ENCODE assay signal across 8 cellular contexts in genomic region chr1:203325004-203325417, GRCh38. TPM values are rescaled to one million over a fixed set of nuclear protein-coding genes. Genes with fewer than 3 reads are reported as not detected.
DNase-seq lines count a peak whose midpoint lies in the region; ATAC-seq, FAIRE-seq and TF ChIP-seq lines count a peak whose summit lies in the region.

No MANE protein-coding gene starts in this region.

- H3K36me3 ChIP-seq in CD8-positive, alpha-beta memory T cell (ENCODE audit: insufficient read depth, low read length): no peaks in the 10 kb centered on the region
- H3K36me3 ChIP-seq in effector memory CD4-positive, alpha-beta T cell (ENCODE audit: control insufficient read depth, insufficient read depth, low read length): no peaks in the 10 kb centered on the region
- no peaks in the 10 kb centered on the region for H3K36me3 ChIP-seq in spleen

- DNase-seq in CD8-positive, alpha-beta memory T cell: peak; percentile 41 to 83 (median 55)
- DNase-seq in MV-4-11 (lab: John Stamatoyannopoulos, UW) (peak; percentile 77), spleen (peak; percentile 89), RCC 7860 (ENCODE audit: low spot score) (no peak)
- peak; percentile 24 for DNase-seq in activated CD4-positive, alpha-beta T cell treated with anti-CD3 and anti-CD28 coated beads for 1 hour
- peak; percentile 50 to 64 (median 54) for DNase-seq in effector memory CD4-positive, alpha-beta T cell

- H3K27me3 Mint-ChIP-seq in CD8-positive, alpha-beta memory T cell: peaks cover 0 to 4% of the 10 kb centered on the region in 2 donors

- peak; percentile 42 for ATAC-seq in GM19395 (IDR thresholded peaks at IDR 0.05; ENCODE audit: unreplicated experiment)
- no peak for ATAC-seq in HG03439 (IDR thresholded peaks at IDR 0.05; ENCODE audit: unreplicated experiment)

- peak overlapping the region; percentile 24 to 94 (median 74) for H3K4me3 Mint-ChIP-seq in CD8-positive, alpha-beta memory T cell

- TF ChIP-seq CTCF in spleen (IDR thresholded peaks at IDR 0.05 in 8 of 11, conservative IDR thresholded peaks at IDR 0.05 in 3 of 11): no peak

- no peaks in the 10 kb centered on the region for H3K27me3 ChIP-seq in CD8-positive, alpha-beta memory T cell (ENCODE audit: insufficient read depth, low read length, poor library complexity, severe bottlenecking)
- no peaks in the 10 kb centered on the region for H3K27me3 ChIP-seq in effector memory CD4-positive, alpha-beta T cell (replicated peaks; ENCODE audit: control insufficient read depth, insufficient read depth, low read length, poor library complexity, severe bottlenecking)
- H3K27me3 ChIP-seq in spleen (replicated peaks in 1 of 7): no peaks in the 10 kb centered on the region

- H3K4me1 ChIP-seq in CD8-positive, alpha-beta memory T cell (ENCODE audit: insufficient read depth, low read length): peaks cover 84% of the 10 kb centered on the region
- H3K4me1 ChIP-seq in effector memory CD4-positive, alpha-beta T cell (ENCODE audit: control insufficient read depth, insufficient read depth, low read length, poor library complexity, severe bottlenecking): peaks cover 76% of the 10 kb centered on the region
- peaks cover 57 to 90% (median 82%) of the 10 kb centered on the region in 6 donors for H3K4me1 ChIP-seq in spleen

- POLR2A ChIA-PET in CD8-positive, alpha-beta memory T cell (lab: Charles Lee): interaction anchor here (1.4 to 9.8 kb wide), 4 partner anchors 16 to 52 kb away, joined by 4 to 261 read pairs (median 72); partner anchors contain the start of gene BTG2

- peak in 2 of 3 donors; percentile 1 to 46 for TF ChIP-seq POLR2A in spleen (IDR thresholded peaks at IDR 0.05)

- H3K9me3 Mint-ChIP-seq in CD8-positive, alpha-beta memory T cell: no peaks in the 10 kb centered on the region

- H3K36me3 Mint-ChIP-seq in CD8-positive, alpha-beta memory T cell: peaks cover 0 to 1% (median 0%) of the 10 kb centered on the region in 3 donors

- H3K27ac ChIP-seq in CD8-positive, alpha-beta memory T cell (ENCODE audit: low read depth, low read length): peak overlapping the region; percentile 28
- H3K27ac ChIP-seq in effector memory CD4-positive, alpha-beta T cell (ENCODE audit: insufficient read depth, low read length, poor library complexity, severe bottlenecking): peak overlapping the region; percentile 99
- peak overlapping the region; percentile 92 to 99 (median 97) for H3K27ac ChIP-seq in spleen

- intact Hi-C loops in spleen (cut with DNase I; ENCODE audit: low total_unique reads): no loop called here

- H3K4me1 Mint-ChIP-seq in CD8-positive, alpha-beta memory T cell: peaks cover 84 to 89% (median 87%) of the 10 kb centered on the region in 3 donors

- H3K4me3 ChIP-seq in CD8-positive, alpha-beta memory T cell (ENCODE audit: low read length): peak overlapping the region; percentile 46
- H3K4me3 ChIP-seq in effector memory CD4-positive, alpha-beta T cell (ENCODE audit: insufficient read depth, low read depth, low read length, poor library complexity, severe bottlenecking): peak overlapping the region; percentile 26
- H3K4me3 ChIP-seq in spleen: peak overlapping the region in 5 of 8 donors; percentile 2 to 57 (median 14)

- no peaks in the 10 kb centered on the region for H3K9me3 ChIP-seq in CD8-positive, alpha-beta memory T cell (ENCODE audit: low read length)
- H3K9me3 ChIP-seq in effector memory CD4-positive, alpha-beta T cell (ENCODE audit: control insufficient read depth, low read length): no peaks in the 10 kb centered on the region
- H3K9me3 ChIP-seq in spleen: no peaks in the 10 kb centered on the region

- no peak for FAIRE-seq in RCC 7860 (lab: Jason Lieb, UNC)

- WGBS in spleen, 5 donors: 29 to 54% (median 42%) methylated on average over 5 of the region's 5 CpGs

- peak overlapping the region; percentile 93 to 99 (median 98) for H3K27ac Mint-ChIP-seq in CD8-positive, alpha-beta memory T cell

- CTCF ChIA-PET in CD8-positive, alpha-beta memory T cell (lab: Charles Lee): interaction anchor here (1.0 to 9.3 kb wide), 6 partner anchors 14 to 163 kb away, joined by 3 to 166 read pairs (median 91); partner anchors contain the start of gene BTG2

RNA-seq across cellular contexts. Expression of gene BTG2, which starts 19.7 kb away (rescaled TPM):
- total RNA-seq in CD8-positive, alpha-beta memory T cell: 100 to 1,000 TPM in 1 of 2 experiments, 10 to 100 TPM in 1; 97.8 to 102 TPM
- 138 TPM for polyA plus RNA-seq in CD8-positive, alpha-beta memory T cell
- total RNA-seq in spleen: 100 to 1,000 TPM; 104 to 186 (median 153) TPM
- 10 to 100 TPM; 55.5 to 93.1 (median 69.3) TPM for polyA plus RNA-seq in spleen

RNA-seq across cellular contexts. Expression of gene FMOD, which starts 25.9 kb away (rescaled TPM):
- total RNA-seq in CD8-positive, alpha-beta memory T cell: 1 to 10 TPM in 1 of 2 experiments, under 1 TPM in 1; 0.51 to 1.2 TPM
- polyA plus RNA-seq in CD8-positive, alpha-beta memory T cell: not detected
- total RNA-seq in spleen: 10 to 100 TPM; 11.6 to 30.0 (median 21.1) TPM
- polyA plus RNA-seq in spleen: 1 to 10 TPM; 4.5 to 8.4 (median 4.9) TPM

Comparison
In these comparisons a context has a peak if more than half of its experiments do, and no peak if none do; other contexts are left out.
1. H3K27ac ChIP-seq: peak in every context shown above with its lines; median percentile 99 in effector memory CD4-positive, alpha-beta T cell; 97 in spleen; 28 in CD8-positive, alpha-beta memory T cell.
2. RNA of gene FMOD, which starts 25.9 kb away (total RNA-seq): 11.6 to 30.0 TPM in spleen; 0.51 to 1.2 TPM in CD8-positive, alpha-beta memory T cell; every median in the first group is over 4 times any median in the second.
3. Peak in every context shown above with its lines, with median percentiles within 50 percentile points of each other: H3K4me3 ChIP-seq.